Comparison of ENCODE assay signal across 1 cellular context in genomic region chr14:60257862-60258261, GRCh38.
TF ChIP-seq lines count a peak whose summit lies in the region.

No MANE protein-coding gene starts in this region.

TF ChIP-seq in IMR-90, 13 proteins besides CTCF, POLR2A, EP300 and RAD21 (continued from another document):
- no peak for TF ChIP-seq ELK1 (IDR thresholded peaks at IDR 0.05; ENCODE audit: borderline replicate concordance, low read depth, low read length)
- no peak for TF ChIP-seq CHD1 (IDR thresholded peaks at IDR 0.05; ENCODE audit: low read depth, low read length)
- TF ChIP-seq SMC3 (IDR thresholded peaks at IDR 0.05; ENCODE audit: low read depth, low read length) = no peak
TF ChIP-seq in IMR-90: peak in this region for 0.
